8 cellular contexts compared by ENCODE assay signal in the genomic region with DNA sequence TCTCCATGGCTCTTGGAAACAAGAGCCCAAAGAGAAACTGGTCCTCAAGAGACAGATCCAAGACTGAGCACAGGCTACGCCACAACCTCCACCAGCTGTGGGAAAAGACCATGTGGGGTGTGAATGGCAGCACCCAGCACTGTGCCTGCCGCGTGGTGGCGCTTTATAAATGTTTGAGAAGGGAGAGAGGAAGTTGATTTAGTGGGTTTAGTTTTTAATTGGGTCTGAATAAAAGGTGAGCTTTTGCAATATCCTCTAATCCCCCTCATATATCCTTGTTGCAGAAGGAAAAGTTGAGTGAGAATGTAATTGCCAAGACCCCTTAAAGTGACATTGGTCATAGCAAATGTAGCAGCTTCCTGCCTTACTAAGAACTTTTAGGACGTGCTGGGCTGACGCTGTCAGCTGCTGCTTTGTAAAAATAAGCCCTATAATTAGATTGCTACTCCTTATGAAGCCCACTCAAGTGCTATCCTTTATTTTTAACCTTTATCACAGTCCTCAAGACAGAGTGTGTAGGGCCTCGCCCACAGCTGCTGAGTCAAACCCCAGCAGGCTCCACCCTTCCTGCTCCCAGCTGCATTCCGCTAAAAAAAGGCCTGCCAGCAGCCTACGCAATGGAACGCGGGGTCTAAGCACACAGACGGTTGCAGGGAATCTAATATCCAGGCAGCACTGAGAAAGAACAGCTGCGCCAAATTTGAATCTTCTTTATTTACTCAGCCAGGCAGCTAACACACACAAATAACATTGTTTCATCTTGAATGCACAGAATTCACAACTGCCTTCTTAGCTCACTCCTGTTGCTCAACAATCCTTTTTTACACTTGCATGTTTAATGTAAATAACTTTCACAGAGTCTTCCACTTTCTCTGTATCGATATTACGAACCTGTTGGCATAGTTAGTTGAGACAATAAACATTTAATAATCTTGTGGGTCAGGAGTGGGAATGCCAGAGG. TPM values are rescaled to one million over a fixed set of nuclear protein-coding genes. Genes with fewer than 3 reads are reported as not detected.
A peak's percentile ranks its signal among the peaks of the same experiment; 100 is the strongest.
DNase-seq lines count a peak whose midpoint lies in the region; ATAC-seq and TF ChIP-seq lines count a peak whose summit lies in the region.

No MANE protein-coding gene starts in this region.

- POLR2A ChIA-PET in A673 (lab: Charles Lee; ENCODE audit: low non-redundant PET): no interaction called here

- H3K27ac ChIP-seq in A673 (ENCODE audit: low read depth, low read length, poor library complexity, severe bottlenecking) (peak overlapping the region; percentile 74), muscle layer of duodenum (ENCODE audit: low read length) (peak overlapping the region; percentile 88)

- peaks cover 24% of the 10 kb centered on the region for H3K4me1 ChIP-seq in A673 (ENCODE audit: insufficient read depth, low read length, poor library complexity, severe bottlenecking)
- H3K4me1 ChIP-seq in muscle layer of duodenum (ENCODE audit: control insufficient read depth in 1 of 2, insufficient read depth in 2 of 2, low read length in 2 of 2): peaks cover 7 to 22% of the 10 kb centered on the region in 2 donors

- H3K4me3 ChIP-seq in A673 (ENCODE audit: low read depth, low read length, poor library complexity, severe bottlenecking) (peak overlapping the region; percentile 26), muscle layer of duodenum (ENCODE audit: low read depth in 1 of 2, low read length in 2 of 2) (peak overlapping the region; percentile 19 to 44)

- TF ChIP-seq POLR2A in erythroblast (IDR thresholded peaks at IDR 0.05; ENCODE audit: low read length): peak; percentile 78

- no peaks in the 10 kb centered on the region for H3K36me3 Mint-ChIP-seq in stimulated activated effector memory CD8-positive, alpha-beta T cell treated with anti-CD3 and anti-CD28 coated beads, Interleukin-12 subunit alpha, Interleukin-12 subunit beta, amount 100 ng/mL, for 72 hours

- peaks cover 26% of the 10 kb centered on the region for H3K4me1 Mint-ChIP-seq in stimulated activated effector memory CD8-positive, alpha-beta T cell treated with anti-CD3 and anti-CD28 coated beads, Interleukin-12 subunit alpha, Interleukin-12 subunit beta, amount 100 ng/mL, for 72 hours

- no peaks in the 10 kb centered on the region for H3K9me3 Mint-ChIP-seq in stimulated activated effector memory CD8-positive, alpha-beta T cell treated with anti-CD3 and anti-CD28 coated beads, Interleukin-12 subunit alpha, Interleukin-12 subunit beta, amount 100 ng/mL, for 72 hours

- intact Hi-C loops in A673 (cut with micrococcal nuclease; ENCODE audit: unreplicated experiment): loop anchor here (2.0 kb wide), 3 partner anchors 645 to 1315 kb away; no protein-coding TSS in a partner anchor

- peak overlapping the region; percentile 68 for H3K27ac Mint-ChIP-seq in stimulated activated effector memory CD8-positive, alpha-beta T cell treated with anti-CD3 and anti-CD28 coated beads, Interleukin-12 subunit alpha, Interleukin-12 subunit beta, amount 100 ng/mL, for 72 hours

- H3K36me3 ChIP-seq in A673 (ENCODE audit: insufficient read depth, low read length, poor library complexity, severe bottlenecking): no peaks in the 10 kb centered on the region
- no peaks in the 10 kb centered on the region for H3K36me3 ChIP-seq in muscle layer of duodenum (ENCODE audit: control insufficient read depth in 1 of 2, insufficient read depth in 2 of 2, low read length in 2 of 2)

- peak overlapping the region; percentile 57 for H3K4me3 Mint-ChIP-seq in stimulated activated effector memory CD8-positive, alpha-beta T cell treated with anti-CD3 and anti-CD28 coated beads, Interleukin-12 subunit alpha, Interleukin-12 subunit beta, amount 100 ng/mL, for 72 hours

- peak; percentile 43 for ATAC-seq in GM18520 (IDR thresholded peaks at IDR 0.05; ENCODE audit: unreplicated experiment)
- peak; percentile 78 for ATAC-seq in HG03175 (IDR thresholded peaks at IDR 0.05; ENCODE audit: unreplicated experiment)
- peak; percentile 82 for ATAC-seq in stimulated activated effector memory CD8-positive, alpha-beta T cell treated with anti-CD3 and anti-CD28 coated beads, Interleukin-12 subunit alpha, Interleukin-12 subunit beta, amount 100 ng/mL, for 72 hours

- peak; percentile 93 for TF ChIP-seq CTCF in A673 (conservative IDR thresholded peaks at IDR 0.05; ENCODE audit: low read depth, low read length)

- peak; percentile 92 for DNase-seq in A673 (ENCODE audit: low spot score)
- peak; percentile 59 for DNase-seq in NOMO-1 treated with dmso at 0.1 percent for 144 hours (lab: John Stamatoyannopoulos, UW; ENCODE audit: unreplicated experiment)
- DNase-seq in activated T-cell treated with anti-CD3 and anti-CD28 coated beads for 24 hours (ENCODE audit: low read depth): peak; percentile 50
- DNase-seq in erythroblast (lab: John Stamatoyannopoulos, UW): peak; percentile 92 to 94
- DNase-seq in stimulated activated effector memory CD8-positive, alpha-beta T cell treated with anti-CD3 and anti-CD28 coated beads, Interleukin-12 subunit alpha, Interleukin-12 subunit beta, amount 100 ng/mL, for 72 hours (ENCODE audit: low spot score in 2 of 2): peak; percentile 15 to 79

- CTCF ChIA-PET in A673 (lab: Charles Lee): interaction anchor here (0.7 to 1.7 kb wide), 6 partner anchors 118 to 833 kb away, joined by 3 to 16 read pairs (median 4); a partner anchor contains a TSS

- H3K27me3 ChIP-seq in A673 (replicated peaks; ENCODE audit: insufficient read depth, low read depth, low read length, poor library complexity) (no peaks in the 10 kb centered on the region), muscle layer of duodenum (ENCODE audit: low read depth, low read length) (no peaks in the 10 kb centered on the region)

- H3K9me3 ChIP-seq in A673 (ENCODE audit: low read depth, low read length, poor library complexity, severe bottlenecking) (no peaks in the 10 kb centered on the region), muscle layer of duodenum (ENCODE audit: control insufficient read depth in 1 of 2, low read length in 2 of 2) (no peaks in the 10 kb centered on the region)

- BruUV-seq in A673 (replicated peaks; lab: Mats Ljungman, UMichigan): no TSS peak

RNA-seq across cellular contexts. Expression of a gene that starts 47.3 kb away (rescaled TPM):
- total RNA-seq in A673 (2021): 270 and 276 TPM in 2 replicates

Comparison
In these comparisons a context has a peak if more than half of its experiments do, and no peak if none do; other contexts are left out.
1. Peak in every context shown above with its lines: DNase-seq, ATAC-seq, H3K4me3 ChIP-seq and H3K27ac ChIP-seq.